10 cellular contexts compared by ENCODE assay signal in the genomic region with DNA sequence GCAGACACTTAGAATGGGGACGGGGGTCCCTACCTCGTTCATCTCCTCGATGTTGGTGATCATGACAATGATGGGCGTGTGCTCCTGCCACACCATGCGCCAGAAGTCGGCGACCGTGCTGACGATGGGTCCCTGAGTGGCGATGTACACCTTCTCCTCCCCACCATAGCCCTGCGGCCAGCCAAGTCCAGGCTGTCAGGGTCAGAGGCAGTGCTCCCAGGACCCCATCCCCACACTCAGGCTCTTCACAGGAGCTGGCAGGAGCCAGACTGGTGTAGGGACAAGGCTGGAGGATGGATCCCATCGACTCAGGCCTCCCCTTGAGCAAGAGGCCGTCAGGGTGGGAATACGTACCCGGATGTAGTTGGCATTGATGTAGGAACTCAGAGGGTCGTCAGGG. TPM values are rescaled to one million over a fixed set of nuclear protein-coding genes. Genes with fewer than 3 reads are reported as not detected.
"Had no signal": no experiment of that assay in that cellular context is flagged by ENCODE, and none has a peak within 500 bp of the region (broad histone marks: within the 10 kb centered on the region; RNA-seq: fewer than 3 reads in every experiment).

No MANE protein-coding gene starts in this region.

- H3K9me3 Mint-ChIP-seq: IgD-negative memory B cell had no signal

- H3K4me3 ChIP-seq: K562 had no signal

- DNase-seq: IMR-90, KBM-7, KG1 had no signal

- H3K27me3 Mint-ChIP-seq: IgD-negative memory B cell had no signal

- FAIRE-seq: HepG2, HTR-8/SVneo, K562 had no signal

- H3K27ac Mint-ChIP-seq: IgD-negative memory B cell had no signal

- H3K27ac ChIP-seq: HL-60 had no signal

- ATAC-seq: K562 had no signal

- H3K4me3 Mint-ChIP-seq: IgD-negative memory B cell had no signal

RNA-seq across cellular contexts. Expression of gene IGSF22, which starts 7.2 kb away (rescaled TPM):
- total RNA-seq: HepG2, HT1080, IMR-90, K562 had no signal
- polyA plus RNA-seq: HepG2, IMR-90, K562 had no signal

RNA-seq across cellular contexts. Expression of gene PTPN5, which starts 58.4 kb away (rescaled TPM):
- total RNA-seq: HepG2, HT-29, HT1080, IMR-90, K562 had no signal
- polyA plus RNA-seq: HepG2, IgD-negative memory B cell, IMR-90, K562 had no signal
